ENCODE assay signal across 8 cellular contexts in the genomic region with DNA sequence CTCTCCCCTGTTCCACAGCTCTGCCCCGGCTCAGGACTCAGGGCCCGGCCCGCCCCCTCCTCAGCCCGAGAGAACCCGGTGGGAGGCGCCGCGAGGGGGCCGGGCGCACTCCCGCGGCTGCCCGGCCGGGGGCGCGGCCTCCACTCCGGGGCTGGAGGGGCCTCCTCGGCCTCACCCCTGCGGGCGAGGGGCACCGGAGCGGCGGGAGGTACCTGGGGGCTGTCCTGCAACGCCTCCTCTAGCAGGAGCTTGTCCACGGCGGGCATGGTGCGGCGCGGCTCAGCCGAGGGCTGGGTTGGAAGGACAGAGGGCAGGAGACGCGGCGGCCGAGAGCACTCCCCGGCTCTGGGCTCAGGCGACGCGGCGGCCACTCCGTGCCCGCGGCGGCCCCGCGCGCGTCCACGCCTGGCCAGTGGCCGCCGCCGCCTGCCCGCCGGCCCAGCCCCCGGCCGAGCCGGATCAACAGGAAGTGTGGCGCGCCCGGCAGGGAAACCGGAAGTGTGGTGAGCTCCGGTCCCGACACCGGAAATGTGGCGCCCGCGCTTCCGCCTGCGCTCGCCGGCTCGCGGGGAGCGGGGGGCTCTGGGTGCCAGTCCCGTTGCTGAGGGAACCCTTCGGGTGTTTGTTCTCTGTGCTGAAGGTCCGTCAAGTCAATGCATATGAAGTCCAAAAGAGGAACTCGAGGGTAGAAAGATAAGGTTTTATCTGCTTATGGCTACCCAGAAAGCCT. TPM values are rescaled to one million over a fixed set of nuclear protein-coding genes. Genes with fewer than 3 reads are reported as not detected.
A peak's percentile ranks its signal among the peaks of the same experiment; 100 is the strongest.
DNase-seq lines count a peak whose midpoint lies in the region; ATAC-seq and TF ChIP-seq lines count a peak whose summit lies in the region.

Gene APPL2, minus strand, starts transcription at position 428 of the 730 bp plus-strand sequence. Its CDS starts 162 bp downstream, at position 266.

- H3K4me3 ChIP-seq in BE2C (ENCODE audit: low read depth, low read length) = peak within 1 kb of the TSS; percentile 87

- peaks cover 2% of the 10 kb centered on the region; the same call in 1 of the 2 replicates for H3K4me1 ChIP-seq in BE2C

- peak; percentile 93 for ATAC-seq in HG03460 (IDR thresholded peaks at IDR 0.05; ENCODE audit: unreplicated experiment)

- H3K9me3 ChIP-seq in BE2C = no peaks in the 10 kb centered on the region

- DNase-seq in BE2C = peak; percentile 92
- DNase-seq in GM19240 (ENCODE audit: insufficient read length, low spot score) = peak; percentile 91
- DNase-seq in NCI-H526 treated with DMSO at 0.1 percent for 48 hours (lab: John Stamatoyannopoulos, UW) = peak; percentile 68
- peak; percentile 75 for DNase-seq in activated CD4-positive, alpha-beta T cell treated with anti-CD3 and anti-CD28 coated beads, Interleukin-2, amount 50 U/mL, for 1 hour
- peak; percentile 26 for DNase-seq in cortex of kidney (lab: John Stamatoyannopoulos, UW)
- DNase-seq in left kidney (ENCODE audit: low read depth, low spot score) = peak; percentile 97
- peak; percentile 84 to 86 for DNase-seq in stimulated activated CD4-positive, alpha-beta T cell treated with anti-CD3 and anti-CD28 coated beads, Interleukin-2, amount 100 ng/mL, for 24 hours

- no peak for TF ChIP-seq CTCF in BE2C (IDR thresholded peaks at IDR 0.05; ENCODE audit: low read depth, low read length)

- no peaks in the 10 kb centered on the region for H3K36me3 ChIP-seq in BE2C

- no peaks in the 10 kb centered on the region; the same call in 1 of the 2 replicates for H3K27me3 ChIP-seq in BE2C

RNA-seq across cellular contexts. Expression of gene APPL2, which starts in this region (rescaled TPM):
- 11.8 TPM for polyA plus RNA-seq in BE2C (2012; ENCODE audit: insufficient read depth, insufficient read length, low read depth)

Comparison
In these comparisons a context has a peak if more than half of its experiments do, and no peak if none do; other contexts are left out.
1. Peak in every context shown above with its lines: DNase-seq, ATAC-seq and H3K4me3 ChIP-seq.
2. DNase-seq: peak in every context shown above with its lines; median percentile 97 in left kidney; 92 in BE2C; 91 in GM19240; 85 in stimulated activated CD4-positive, alpha-beta T cell treated with anti-CD3 and anti-CD28 coated beads, Interleukin-2, amount 100 ng/mL, for 24 hours; 75 in activated CD4-positive, alpha-beta T cell treated with anti-CD3 and anti-CD28 coated beads, Interleukin-2, amount 50 U/mL, for 1 hour; 68 in NCI-H526 treated with DMSO at 0.1 percent for 48 hours; 26 in cortex of kidney.